23 cellular contexts compared by ENCODE assay signal in genomic region chr7:133861876-133862275, GRCh38.
DNase-seq lines count a peak whose midpoint lies in the region; ATAC-seq, FAIRE-seq and TF ChIP-seq lines count a peak whose summit lies in the region.
"Had no signal": no experiment of that assay in that cellular context is flagged by ENCODE, and none has a peak within 500 bp of the region (broad histone marks: within the 10 kb centered on the region; RNA-seq: fewer than 3 reads in every experiment).

No MANE protein-coding gene starts in this region.

- TF ChIP-seq CTCF in SK-N-SH (IDR thresholded peaks at IDR 0.05) (no peak), PC-3 (conservative IDR thresholded peaks at IDR 0.05; ENCODE audit: low read depth, low read length) (no peak), HepG2 (CRISPR knock-in tag; IDR thresholded peaks at IDR 0.05) (no peak), GM10248 (IDR thresholded peaks at IDR 0.05; ENCODE audit: control extremely low read depth, extremely low read depth, low read depth, missing control alignments) (no peak)

- POLR2A ChIA-PET in SK-N-SH (lab: Yijun Ruan, JAX) (no interaction called here), PC-3 (lab: Charles Lee; ENCODE audit: unreplicated experiment) (interaction anchor here (0.7 kb wide), 1 partner anchor 349 kb away, joined by 13 read pairs; no protein-coding TSS in a partner anchor), HepG2 (lab: Yijun Ruan, JAX) (no interaction called here), GM10248 (lab: Yijun Ruan, JAX) (no interaction called here)

- no peaks in the 10 kb centered on the region for H4K20me1 ChIP-seq in SK-N-SH (ENCODE audit: insufficient read depth)
- H4K20me1 ChIP-seq in PC-3 (ENCODE audit: low read length), result no peaks in the 10 kb centered on the region
- no peaks in the 10 kb centered on the region for H4K20me1 ChIP-seq in HepG2 (ENCODE audit: insufficient read depth, low read length)

- H3K27ac ChIP-seq in SK-N-SH (ENCODE audit: low read depth in 2 of 2, low read length in 1 of 2) (peak overlapping the region in 1 of 2 experiments; percentile 98; a peak in 2 of 4 replicates), PC-3 (ENCODE audit: low read length) (no peak overlapping the region), HepG2 (ENCODE audit: extremely low read length, insufficient read depth, low read length) (no peak overlapping the region)

- WGBS in SK-N-SH (ENCODE audit: low lambda C conversion rate), result 97% methylated on average over 4 of the region's 4 CpGs
- 98% methylated on average over 4 of the region's 4 CpGs for WGBS in HepG2 (ENCODE audit: low lambda C conversion rate)

- H2AFZ ChIP-seq in SK-N-SH (ENCODE audit: low read depth) (no peak overlapping the region), PC-3 (ENCODE audit: low read length) (no peak overlapping the region), HepG2 (ENCODE audit: low read length) (no peak overlapping the region)
- H2AFZ ChIP-seq: GM23338 had no signal

- H3K9me2 ChIP-seq in SK-N-SH, result no peaks in the 10 kb centered on the region
- no peaks in the 10 kb centered on the region for H3K9me2 ChIP-seq in PC-3 (replicated peaks; ENCODE audit: low read length)

- CTCF ChIA-PET in SK-N-SH (lab: Yijun Ruan, JAX) (interaction anchor here (0.9 to 2.8 kb wide), 7 partner anchors 7 to 428 kb away, joined by 3 to 17 read pairs (median 7); no protein-coding TSS in a partner anchor), PC-3 (lab: Charles Lee) (interaction anchor here (0.6 kb wide), 1 partner anchor 506 kb away, joined by 4 read pairs; no protein-coding TSS in a partner anchor), HepG2 (lab: Yijun Ruan, JAX; ENCODE audit: low intra/inter-chr PET ratio, low total read pairs) (no interaction called here), GM10248 (lab: Yijun Ruan, JAX) (interaction anchor here (1.0 to 1.9 kb wide), 4 partner anchors 8 to 18 kb away, joined by 3 to 7 read pairs (median 4); no protein-coding TSS in a partner anchor)

- TF ChIP-seq EP300 in SK-N-SH (IDR thresholded peaks at IDR 0.05; ENCODE audit: borderline replicate concordance in 1 of 2, low read depth in 1 of 2, low read length in 1 of 2), result no peak
- TF ChIP-seq EP300 in HepG2 (IDR thresholded peaks at IDR 0.05; ENCODE audit: low read depth in 2 of 2, low read length in 2 of 2), result no peak
- no peak for TF ChIP-seq EP300 in HepG2 (CRISPR knock-in tag; IDR thresholded peaks at IDR 0.05; ENCODE audit: borderline replicate concordance)

- in situ Hi-C loops in HepG2 (cut with HindIII; ENCODE audit: extremely low pct_ligation_motif_present, low pct_unique_long_range_greater_than_20kb), result no loop called here

- no peak for DNase-seq in SK-N-SH
- DNase-seq in PC-3, result peak; percentile 13
- no peak for DNase-seq in HepG2 (ENCODE audit: low spot score)
- no peak for DNase-seq in GM10248 (ENCODE audit: extremely low spot score)
- no peak for DNase-seq in stimulated activated CD4-positive, alpha-beta T cell treated with anti-CD3 and anti-CD28 coated beads, Interleukin-4, amount 100 ng/mL, for 24 hours
- DNase-seq: CD4-positive, CD25-positive, alpha-beta regulatory T cell; H9; HFFc6; IMR-90; KG1; MV-4-11; NCI-H1105; NCI-H1436 treated with DMSO at 0.1 percent for 48 hours; NCI-H187 treated with DMSO at 0.1 percent for 48 hours; NCI-H2171 treated with DMSO at 0.1 percent for 48 hours; NCI-H524; NCI-H774; Right ventricle myocardium superior; RPMI8226; SW 1271 had no signal

- BruUV-seq in PC-3 (replicated peaks; lab: Mats Ljungman, UMichigan) (no TSS peak), HepG2 (replicated peaks; lab: Mats Ljungman, UMichigan) (no TSS peak)

- H3F3A ChIP-seq in SK-N-SH (replicated peaks; ENCODE audit: insufficient read depth) (no peaks in the 10 kb centered on the region), PC-3 (ENCODE audit: low read length, unreplicated experiment) (no peaks in the 10 kb centered on the region)

- H3K36me3 ChIP-seq in SK-N-SH (replicated peaks in 1 of 2; ENCODE audit: control insufficient read depth in 1 of 2, insufficient read depth in 2 of 2, low read length in 1 of 2) (peaks cover 3 to 8% of the 10 kb centered on the region in 2 experiments), PC-3 (ENCODE audit: low read depth, low read length) (no peaks in the 10 kb centered on the region), HepG2 (replicated peaks in 1 of 2; ENCODE audit: control insufficient read depth in 1 of 2, insufficient read depth in 2 of 2, low read length in 2 of 2) (no peaks in the 10 kb centered on the region)

- H3K9me3 ChIP-seq in SK-N-SH (no peaks in the 10 kb centered on the region), PC-3 (ENCODE audit: low read length) (no peaks in the 10 kb centered on the region), HepG2 (ENCODE audit: low read length) (no peaks in the 10 kb centered on the region)

- H3K9ac ChIP-seq in SK-N-SH (no peak overlapping the region), PC-3 (ENCODE audit: low read length) (no peak overlapping the region), HepG2 (ENCODE audit: insufficient read depth, low read depth, low read length) (no peak overlapping the region)

- no peaks in the 10 kb centered on the region for H3K79me2 ChIP-seq in SK-N-SH (ENCODE audit: insufficient read depth)
- H3K79me2 ChIP-seq in PC-3 (ENCODE audit: low read length), result no peaks in the 10 kb centered on the region
- no peaks in the 10 kb centered on the region for H3K79me2 ChIP-seq in HepG2 (ENCODE audit: insufficient read depth, low read length)

- H3K4me2 ChIP-seq in SK-N-SH, result no peak overlapping the region
- H3K4me2 ChIP-seq in PC-3 (ENCODE audit: low read length), result no peak overlapping the region
- no peak overlapping the region for H3K4me2 ChIP-seq in HepG2 (ENCODE audit: low read depth, low read length)
- H3K4me2 ChIP-seq: GM23338 had no signal

- TF ChIP-seq RAD21 in SK-N-SH (IDR thresholded peaks at IDR 0.05; ENCODE audit: low read length), result no peak
- TF ChIP-seq RAD21 in HepG2 (CRISPR knock-in tag; IDR thresholded peaks at IDR 0.05), result no peak

- H3K4me3 ChIP-seq in SK-N-SH (ENCODE audit: low read depth in 2 of 2, low read length in 1 of 2), result no peak overlapping the region
- no peak overlapping the region for H3K4me3 ChIP-seq in PC-3 (ENCODE audit: low read length)
- H3K4me3 ChIP-seq in HepG2 (replicated peaks in 1 of 3; ENCODE audit: insufficient read depth in 1 of 3, low read depth in 2 of 3, low read length in 3 of 3), result no peak overlapping the region
- H3K4me3 ChIP-seq: GM23338 had no signal

- peaks cover 4 to 63% of the 10 kb centered on the region in 2 experiments; a peak in 3 of 4 replicates for H3K4me1 ChIP-seq in SK-N-SH (ENCODE audit: control insufficient read depth in 1 of 2, insufficient read depth in 2 of 2, low read depth in 1 of 2, low read length in 1 of 2)
- no peaks in the 10 kb centered on the region for H3K4me1 ChIP-seq in PC-3 (ENCODE audit: insufficient read depth, low read length)
- H3K4me1 ChIP-seq in HepG2 (ENCODE audit: insufficient read depth, low read length), result peaks cover 14% of the 10 kb centered on the region

- TF ChIP-seq POLR2A in HepG2 (IDR thresholded peaks at IDR 0.05; ENCODE audit: insufficient read depth in 1 of 2, low read depth in 2 of 2, low read length in 2 of 2), result no peak

- H3K27me3 ChIP-seq in SK-N-SH (ENCODE audit: insufficient read depth), result no peaks in the 10 kb centered on the region
- no peaks in the 10 kb centered on the region for H3K27me3 ChIP-seq in PC-3 (ENCODE audit: low read length)
- no peaks in the 10 kb centered on the region for H3K27me3 ChIP-seq in HepG2 (ENCODE audit: control insufficient read depth in 1 of 2, insufficient read depth in 2 of 2, low read length in 2 of 2)

- ATAC-seq in SK-N-SH treated with all-trans-retinoic acid at 6 μM for 48 hours, result no peak
- ATAC-seq in PC-3, result peak; percentile 33; the same call in 1 of the 2 replicates
- ATAC-seq in HepG2, result no peak
- no peak for ATAC-seq in HG02763 (IDR thresholded peaks at IDR 0.05; ENCODE audit: unreplicated experiment)
- ATAC-seq: GM23338 had no signal

- intact Hi-C loops in PC-3 (cut with micrococcal nuclease), result no loop called here
- intact Hi-C loops in HepG2 (cut with micrococcal nuclease; ENCODE audit: unreplicated experiment), result loop anchor here (10.0 kb wide), 1 partner anchor 123 kb away; no protein-coding TSS in a partner anchor

- FAIRE-seq in HepG2 (lab: Jason Lieb, UNC), result no peak

TF ChIP-seq in SK-N-SH, 30 proteins besides CTCF, POLR2A, EP300 and RAD21 (continues in another document):
- no peak for TF ChIP-seq JUND (IDR thresholded peaks at IDR 0.05)
- TF ChIP-seq RCOR1 (IDR thresholded peaks at IDR 0.05; ENCODE audit: low read length), result peak; percentile 35; the same call in 1 of the 2 replicates
- TF ChIP-seq RFX5 (IDR thresholded peaks at IDR 0.05; ENCODE audit: low read length), result peak; percentile 92
- no peak for TF ChIP-seq TAF1 (IDR thresholded peaks at IDR 0.05; ENCODE audit: borderline replicate concordance, low read depth, low read length)

TF ChIP-seq in SK-N-SH treated with all-trans-retinoic acid at 6 μM for 48 hours, 23 proteins besides CTCF, POLR2A, EP300 and RAD21 (continues in another document):
- TF ChIP-seq BACH2 (CRISPR knock-in tag; IDR thresholded peaks at IDR 0.05; ENCODE audit: borderline replicate concordance) (no peak), TOX (CRISPR knock-in tag; IDR thresholded peaks at IDR 0.05; ENCODE audit: borderline replicate concordance) (no peak)

TF ChIP-seq in HepG2, 621 proteins besides CTCF, POLR2A, EP300 and RAD21:
- TF ChIP-seq THAP9 (CRISPR knock-in tag; IDR thresholded peaks at IDR 0.05; ENCODE audit: borderline replicate concordance) (no peak), RFX5 (IDR thresholded peaks at IDR 0.05; ENCODE audit: low read depth, low read length) (0 out of 2 replicates have a peak, but pooled peaks have one; percentile 28)

Comparison
In these comparisons a context has a peak if more than half of its experiments do, and no peak if none do; other contexts are left out.
1. Of the 25 proteins assayed by ChIP-seq in both HepG2 and SK-N-SH: peak only in HepG2: none; only in SK-N-SH: NFIC; in both: RFX5; in neither: 23.